ENCODE assay signal across 14 cellular contexts in genomic region chr2:128550389-128550788, GRCh38.
DNase-seq lines count a peak whose midpoint lies in the region; ATAC-seq, FAIRE-seq and TF ChIP-seq lines count a peak whose summit lies in the region.
"Had no signal": no experiment of that assay in that cellular context is flagged by ENCODE, and none has a peak within 500 bp of the region (broad histone marks: within the 10 kb centered on the region; RNA-seq: fewer than 3 reads in every experiment).

No MANE protein-coding gene starts in this region.

- peaks cover 5% of the 10 kb centered on the region; the same call in 1 of the 2 replicates for H3K9me3 ChIP-seq in IMR-90 (ENCODE audit: control insufficient read depth, insufficient read depth, low read length)

- H2BK5ac ChIP-seq in IMR-90 (ENCODE audit: low read depth, low read length, poor library complexity, severe bottlenecking), result no peak overlapping the region

- H3K36me3 ChIP-seq in IMR-90 (ENCODE audit: control insufficient read depth, insufficient read depth, low read length), result no peaks in the 10 kb centered on the region; the same call in 1 of the 2 replicates
- H3K36me3 ChIP-seq: BLaER1 treated with 17β-estradiol and CSF1 and Interleukin-3, amounts not matched to agents 10 nM and 100 nM had no signal

- H3K4ac ChIP-seq in IMR-90 (ENCODE audit: low read depth, low read length), result peak overlapping the region; percentile 22; the same call in 1 of the 2 replicates

- no peak overlapping the region for H3K56ac ChIP-seq in IMR-90 (ENCODE audit: extremely low read depth, insufficient read depth, low read length)

- no peak overlapping the region for H3K18ac ChIP-seq in IMR-90 (ENCODE audit: low read depth, low read length)

- H3K36me3 Mint-ChIP-seq in neural crest cell (ENCODE audit: low read depth) (no peaks in the 10 kb centered on the region), type B pancreatic cell (no peaks in the 10 kb centered on the region)
- H3K36me3 Mint-ChIP-seq: CD4-positive, CD25-positive, alpha-beta regulatory T cell had no signal

- H2BK20ac ChIP-seq in IMR-90 (ENCODE audit: low read depth, low read length), result no peak overlapping the region

- no peak overlapping the region for H4K5ac ChIP-seq in IMR-90 (ENCODE audit: low read depth, low read length)

- FAIRE-seq in frontal cortex (lab: Jason Lieb, UNC), result no peak

- peaks cover 63% of the 10 kb centered on the region for H3K4me1 Mint-ChIP-seq in neural crest cell
- H3K4me1 Mint-ChIP-seq in type B pancreatic cell (ENCODE audit: unreplicated experiment), result peaks cover 23% of the 10 kb centered on the region
- H3K4me1 Mint-ChIP-seq: CD4-positive, CD25-positive, alpha-beta regulatory T cell had no signal

- no peak overlapping the region for H4K91ac ChIP-seq in IMR-90 (ENCODE audit: insufficient read depth, low read depth, low read length)

- no peaks in the 10 kb centered on the region for H4K20me1 ChIP-seq in IMR-90 (ENCODE audit: insufficient read depth, low read length)
- H4K20me1 ChIP-seq: BLaER1 treated with 17β-estradiol and CSF1 and Interleukin-3, amounts not matched to agents 10 nM and 100 nM had no signal

- H3K4me3 ChIP-seq in IMR-90 (ENCODE audit: insufficient read depth, low read depth, low read length), result no peak overlapping the region
- H3K4me3 ChIP-seq: BLaER1 treated with 17β-estradiol and CSF1 and Interleukin-3, amounts not matched to agents 10 nM and 100 nM; GM23248 had no signal

- peak overlapping the region; percentile 88 for H3K27ac Mint-ChIP-seq in neural crest cell (ENCODE audit: unreplicated experiment)
- peak overlapping the region; percentile 17 for H3K27ac Mint-ChIP-seq in type B pancreatic cell
- H3K27ac Mint-ChIP-seq: CD4-positive, CD25-positive, alpha-beta regulatory T cell had no signal

- no peak overlapping the region for H3K9ac ChIP-seq in IMR-90 (ENCODE audit: low read depth, low read length)
- H3K9ac ChIP-seq: BLaER1 treated with 17β-estradiol and CSF1 and Interleukin-3, amounts not matched to agents 10 nM and 100 nM; GM23248 had no signal

- POLR2A ChIA-PET in IMR-90 (lab: Charles Lee; ENCODE audit: unreplicated experiment), result no interaction called here

- peaks cover 1% of the 10 kb centered on the region for H3K27me3 Mint-ChIP-seq in neural crest cell (ENCODE audit: low read depth)
- no peaks in the 10 kb centered on the region for H3K27me3 Mint-ChIP-seq in type B pancreatic cell

- DNase-seq in IMR-90 (no peak), ecto neural progenitor cell (ENCODE audit: low spot score) (peak; percentile 41), neural crest cell (ENCODE audit: low read depth, low spot score) (no peak), type B pancreatic cell (ENCODE audit: extremely low spot score, unreplicated experiment) (peak; percentile 25), sciatic nerve (ENCODE audit: low spot score) (no peak), frontal cortex (ENCODE audit: low spot score in 2 of 2) (no peak)
- DNase-seq: ACHN; Calu3; CD4-positive, CD25-positive, alpha-beta regulatory T cell; DMS 273 treated with DMSO at 0.1 percent for 48 hours; GM23248; H7 had no signal

- no peak overlapping the region for H2AK5ac ChIP-seq in IMR-90 (ENCODE audit: low read depth, low read length)

- H4K8ac ChIP-seq in IMR-90 (ENCODE audit: low read depth in 2 of 2, low read length in 2 of 2), result peak overlapping the region in 1 of 2 experiments; percentile 34; a peak in 1 of 4 replicates

- no TSS peak for BruUV-seq in IMR-90 (replicated peaks; lab: Mats Ljungman, UMichigan)

- H2AFZ ChIP-seq in IMR-90 (replicated peaks; ENCODE audit: low read length, poor library complexity), result no peak overlapping the region
- H2AFZ ChIP-seq: GM23248 had no signal

- peak overlapping the region; percentile 48 for H3K14ac ChIP-seq in IMR-90 (replicated peaks; ENCODE audit: low read depth, low read length)

- H3K4me1 ChIP-seq in IMR-90 (ENCODE audit: control insufficient read depth, insufficient read depth, low read length), result peaks cover 6% of the 10 kb centered on the region; the same call in 1 of the 2 replicates

- peaks cover 15% of the 10 kb centered on the region for H3K9me3 Mint-ChIP-seq in neural crest cell
- no peaks in the 10 kb centered on the region for H3K9me3 Mint-ChIP-seq in type B pancreatic cell

- intact Hi-C loops in IMR-90 (cut with micrococcal nuclease), result no loop called here
- intact Hi-C loops in sciatic nerve (cut with DNase I), result no loop called here

- H2BK15ac ChIP-seq in IMR-90 (ENCODE audit: low read depth, low read length), result no peak overlapping the region

- no peaks in the 10 kb centered on the region for H3K79me1 ChIP-seq in IMR-90 (ENCODE audit: low read depth in 1 of 2, low read length in 2 of 2)

- no peak overlapping the region for H3K4me3 Mint-ChIP-seq in neural crest cell
- H3K4me3 Mint-ChIP-seq in type B pancreatic cell, result no peak overlapping the region
- H3K4me3 Mint-ChIP-seq: CD4-positive, CD25-positive, alpha-beta regulatory T cell had no signal

- H3K4me2 ChIP-seq in IMR-90 (ENCODE audit: low read depth, low read length), result no peak overlapping the region

- no peak for ATAC-seq in IMR-90 (ENCODE audit: low read depth)
- no peak for ATAC-seq in HG02840 (IDR thresholded peaks at IDR 0.05; ENCODE audit: low FRiP score, unreplicated experiment)
- ATAC-seq in sciatic nerve, result no peak

- no peak overlapping the region for H3K23ac ChIP-seq in IMR-90 (ENCODE audit: low read depth, low read length)

- H3K27me3 ChIP-seq in IMR-90 (ENCODE audit: control insufficient read depth, insufficient read depth, low read length), result no peaks in the 10 kb centered on the region
- H3K27me3 ChIP-seq: BLaER1 treated with 17β-estradiol and CSF1 and Interleukin-3, amounts not matched to agents 10 nM and 100 nM had no signal

- WGBS in IMR-90 (ENCODE audit: extremely low coverage in 2 of 2, insufficient read length in 1 of 2), 2 experiments, result 90% methylated on average over 3 of the region's 6 CpGs; no CpG with 5 or more reads in 1 of the 2 experiments

- no peak overlapping the region for H3K27ac ChIP-seq in IMR-90 (ENCODE audit: insufficient read depth, low read length)
- H3K27ac ChIP-seq: BLaER1 treated with 17β-estradiol and CSF1 and Interleukin-3, amounts not matched to agents 10 nM and 100 nM; GM23248 had no signal

- TF ChIP-seq CTCF in IMR-90 (conservative IDR thresholded peaks at IDR 0.05; ENCODE audit: low read depth, low read length), result no peak
- no peak for TF ChIP-seq CTCF in neural crest cell (conservative IDR thresholded peaks at IDR 0.05)
- no peak for TF ChIP-seq CTCF in type B pancreatic cell (conservative IDR thresholded peaks at IDR 0.05)

- no peak for TF ChIP-seq RAD21 in IMR-90 (IDR thresholded peaks at IDR 0.05; ENCODE audit: low read length)

- CTCF ChIA-PET in IMR-90 (lab: Yijun Ruan, JAX), result no interaction called here

- H2AK9ac ChIP-seq in IMR-90 (replicated peaks; ENCODE audit: low read depth, low read length, poor library complexity), result no peak overlapping the region

- no peaks in the 10 kb centered on the region for H3K9me1 ChIP-seq in IMR-90 (ENCODE audit: insufficient read depth, low read length)

- dilution Hi-C loops in IMR-90 (cut with HindIII; ENCODE audit: low sequenced_read_pairs, unreplicated experiment), result no loop called here

- peak overlapping the region; percentile 40; the same call in 1 of the 2 replicates for H2BK120ac ChIP-seq in IMR-90 (ENCODE audit: low read depth, low read length)

- no peak for TF ChIP-seq POLR2A in IMR-90 (IDR thresholded peaks at IDR 0.05; ENCODE audit: low read depth, low read length)

- in situ Hi-C loops in IMR-90 (cut with MboI; ENCODE audit: low sequenced_read_pairs), result no loop called here

TF ChIP-seq in IMR-90, 13 proteins besides CTCF, POLR2A, EP300 and RAD21:
- TF ChIP-seq MAZ (IDR thresholded peaks at IDR 0.05; ENCODE audit: borderline replicate concordance, low read depth, low read length) (no peak), USF2 (IDR thresholded peaks at IDR 0.05; ENCODE audit: low read depth, low read length) (no peak), MXI1 (IDR thresholded peaks at IDR 0.05; ENCODE audit: borderline replicate concordance, low read depth, low read length) (no peak), BHLHE40 (IDR thresholded peaks at IDR 0.05; ENCODE audit: low read depth, low read length) (no peak), RCOR1 (IDR thresholded peaks at IDR 0.05; ENCODE audit: insufficient replicate concordance, low read length) (no peak), SMC3 (IDR thresholded peaks at IDR 0.05; ENCODE audit: low read depth, low read length) (no peak), NFE2L2 (IDR thresholded peaks at IDR 0.05; ENCODE audit: low read depth, low read length) (no peak), ELK1 (IDR thresholded peaks at IDR 0.05; ENCODE audit: borderline replicate concordance, low read depth, low read length) (no peak), FOS (IDR thresholded peaks at IDR 0.05; ENCODE audit: low read depth, low read length) (no peak), RFX5 (IDR thresholded peaks at IDR 0.05; ENCODE audit: low read depth, low read length) (no peak), CEBPB (IDR thresholded peaks at IDR 0.05; ENCODE audit: low read depth, low read length) (no peak)
TF ChIP-seq in IMR-90: peak in this region for 0.

Comparison
In these comparisons a context has a peak if more than half of its experiments do, and no peak if none do; other contexts are left out.
1. DNase-seq: peak in ecto neural progenitor cell (single experiment) and type B pancreatic cell (single experiment); none in IMR-90 (single experiment), neural crest cell (single experiment), sciatic nerve (single experiment) and frontal cortex (0 of 2).